8 cellular contexts compared by ENCODE assay signal in genomic region chr6:30617565-30618269, GRCh38. TPM values are rescaled to one million over a fixed set of nuclear protein-coding genes. Genes with fewer than 3 reads are reported as not detected.
DNase-seq lines count a peak whose midpoint lies in the region; ATAC-seq lines count a peak whose summit lies in the region.

Gene MRPS18B (plus strand): TSS chr6:30617840. CDS start chr6:30617866, 26 bp downstream.

- H3K4me1 ChIP-seq in endocrine pancreas (ENCODE audit: control insufficient read depth, insufficient read depth, low read length) (peaks cover 19% of the 10 kb centered on the region), mesendoderm (ENCODE audit: control insufficient read depth, low read depth, low read length) (peaks cover 6% of the 10 kb centered on the region)

- H3K4me2 ChIP-seq in mesendoderm (ENCODE audit: low read length), result peak within 1 kb of the TSS; percentile 88

- H3K27me3 ChIP-seq in endocrine pancreas (ENCODE audit: control insufficient read depth, insufficient read depth, low read length), result no peaks in the 10 kb centered on the region
- H3K27me3 ChIP-seq in mesendoderm (ENCODE audit: insufficient read depth, low read length, poor library complexity), result no peaks in the 10 kb centered on the region

- ATAC-seq in GM21360 (IDR thresholded peaks at IDR 0.05; ENCODE audit: unreplicated experiment), result peak; percentile 63

- H2AK5ac ChIP-seq in mesendoderm (ENCODE audit: low read length), result peak within 1 kb of the TSS; percentile 89

- peak within 1 kb of the TSS; percentile 94 for H3K18ac ChIP-seq in mesendoderm (ENCODE audit: low read length)

- no peak within 1 kb of the TSS for H4K5ac ChIP-seq in mesendoderm (ENCODE audit: low read length)

- peak within 1 kb of the TSS; percentile 82 for H2BK120ac ChIP-seq in mesendoderm (ENCODE audit: low read depth, low read length)

- H3K4me3 ChIP-seq in endocrine pancreas (ENCODE audit: control insufficient read depth, insufficient read depth, low read length) (peak within 1 kb of the TSS; percentile 100), mesendoderm (ENCODE audit: low read length) (peak within 1 kb of the TSS; percentile 95)

- H2BK5ac ChIP-seq in mesendoderm (ENCODE audit: low read length), result peak within 1 kb of the TSS; percentile 90

- H3K9me3 ChIP-seq in endocrine pancreas (ENCODE audit: control insufficient read depth, low read length), result no peaks in the 10 kb centered on the region

- peak within 1 kb of the TSS; percentile 79 for H3K4ac ChIP-seq in mesendoderm (ENCODE audit: low read depth, low read length)

- peaks cover 11% of the 10 kb centered on the region for H3K36me3 ChIP-seq in endocrine pancreas (ENCODE audit: control insufficient read depth, insufficient read depth, low read length)
- H3K36me3 ChIP-seq in mesendoderm (ENCODE audit: control insufficient read depth, insufficient read depth, low read length), result peaks cover 8% of the 10 kb centered on the region

- WGBS in mesendoderm (ENCODE audit: extremely low coverage, insufficient coverage, low lambda C conversion rate), result no CpG with 5 or more reads among the region's 34 CpGs

- peaks cover 16% of the 10 kb centered on the region for H3K79me2 ChIP-seq in mesendoderm (ENCODE audit: control insufficient read depth, insufficient read depth, low read length)

- DNase-seq in CMK (ENCODE audit: low read depth), result peak; percentile 97
- peak; percentile 93 for DNase-seq in HT1080 (ENCODE audit: low read depth)
- peak; percentile 98 for DNase-seq in NOMO-1 treated with DMSO at 0.1 percent for 48 hours (lab: John Stamatoyannopoulos, UW; ENCODE audit: unreplicated experiment)
- DNase-seq in activated CD8-positive, alpha-beta memory T cell treated with anti-CD3 and anti-CD28 coated beads for 48 hours (ENCODE audit: low read depth in 2 of 3, low spot score in 2 of 3), result peak; percentile 71 to 93 (median 88)
- DNase-seq in mesendoderm, result peak; percentile 98
- DNase-seq in stimulated activated CD8-positive, alpha-beta memory T cell treated with anti-CD3 and anti-CD28 coated beads, Interleukin-15, amount 100 ng/mL, for 1 hour (ENCODE audit: low read depth), result peak; percentile 94

- H3K9ac ChIP-seq in endocrine pancreas (ENCODE audit: control insufficient read depth, insufficient read depth, low read length) (peak within 1 kb of the TSS; percentile 100), mesendoderm (ENCODE audit: low read length) (peak within 1 kb of the TSS; percentile 99)

- H3K79me1 ChIP-seq in mesendoderm (ENCODE audit: low read length), result peaks cover 11% of the 10 kb centered on the region

- peak within 1 kb of the TSS; percentile 66 for H3K27ac ChIP-seq in mesendoderm (ENCODE audit: low read depth, low read length)

- no peak within 1 kb of the TSS for H2BK15ac ChIP-seq in mesendoderm (replicated peaks; ENCODE audit: low read depth)

- no peak within 1 kb of the TSS for H4K8ac ChIP-seq in mesendoderm (ENCODE audit: low read depth, low read length)

- H3K23ac ChIP-seq in mesendoderm (ENCODE audit: low read length), result no peak within 1 kb of the TSS

- H3K56ac ChIP-seq in mesendoderm (ENCODE audit: low read length), result peak within 1 kb of the TSS; percentile 98

RNA-seq across cellular contexts. Expression of gene MRPS18B, which starts in this region (rescaled TPM):
- total RNA-seq in HT1080 (2014; rRNA removed; shearing (Covaris generic)), result 112 and 132 TPM in 2 replicates
- 120 and 145 TPM in 2 replicates for polyA plus RNA-seq in HT1080 (2015; cell fraction: cytosol; rRNA removed)
- 101 and 131 TPM in 2 replicates for polyA plus RNA-seq in HT1080 (2015; cell fraction: nucleus; rRNA removed)
- polyA plus RNA-seq in mesendoderm (2013, experiment 1 of 2), result 51.9 TPM
- 53.0 TPM for polyA plus RNA-seq in mesendoderm (2013, experiment 2 of 2)

Comparison
In these comparisons a context has a peak if more than half of its experiments do, and no peak if none do; other contexts are left out.
1. Peak in every context shown above with its lines: DNase-seq, ATAC-seq, H3K4me3 ChIP-seq and H3K27ac ChIP-seq.